Comparison of ENCODE assay signal across 8 cellular contexts in the genomic region with DNA sequence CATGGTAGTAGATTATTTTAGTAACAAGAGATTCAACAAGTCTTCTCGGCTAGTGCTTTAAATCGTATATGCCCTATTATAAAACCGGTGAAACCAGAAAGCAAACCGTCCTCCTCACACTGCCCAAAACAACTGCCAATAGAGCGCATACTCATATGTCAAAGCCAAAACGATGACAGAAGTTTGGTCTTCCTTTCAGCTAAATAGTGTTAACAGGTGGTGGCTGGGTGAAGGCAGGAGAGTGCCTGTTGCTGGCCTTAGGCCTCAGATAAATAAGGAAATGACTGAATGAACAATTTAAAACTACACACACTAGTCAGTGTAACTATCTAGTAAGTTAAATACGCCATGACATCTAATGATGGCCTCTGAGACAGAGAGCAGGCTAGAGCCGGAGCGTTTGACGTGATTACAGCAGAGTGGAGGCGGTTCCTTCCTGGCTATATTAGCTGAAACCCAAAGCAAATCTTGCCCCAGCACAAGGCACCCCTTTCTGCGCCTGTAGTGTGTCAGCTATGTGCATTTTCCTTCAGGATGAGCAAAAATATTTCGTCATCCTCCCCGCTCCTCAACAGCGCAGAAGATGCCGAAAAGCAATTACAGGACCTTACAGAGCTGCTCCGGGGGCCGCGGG. TPM values are rescaled to one million over a fixed set of nuclear protein-coding genes. Genes with fewer than 3 reads are reported as not detected.
DNase-seq lines count a peak whose midpoint lies in the region; ATAC-seq and TF ChIP-seq lines count a peak whose summit lies in the region.

No MANE protein-coding gene starts in this region.

- H3K4me1 ChIP-seq in HAP-1 (peaks cover 4% of the 10 kb centered on the region; the same call in 1 of the 2 replicates), right cardiac atrium (ENCODE audit: control insufficient read depth, insufficient read depth, low read length) (peaks cover 2% of the 10 kb centered on the region), sigmoid colon (peaks cover 0 to 19% (median 12%) of the 10 kb centered on the region in 4 donors)

- WGBS in right cardiac atrium: 40% methylated on average over 19 of the region's 19 CpGs
- WGBS in sigmoid colon, 2 donors: 38 to 53% methylated on average over 19 of the region's 19 CpGs

- in situ Hi-C loops in HAP-1 (cut with MboI; ENCODE audit: low sequenced_read_pairs) (no loop called here), SK-MEL-5 (cut with HindIII; ENCODE audit: low pct_unique_long_range_greater_than_20kb, low sequenced_read_pairs) (no loop called here)

- H3K36me3 ChIP-seq in HAP-1 (replicated peaks): no peaks in the 10 kb centered on the region; the same call in 1 of the 2 replicates
- H3K36me3 ChIP-seq in sigmoid colon: no peaks in the 10 kb centered on the region

- TF ChIP-seq POLR2A in sigmoid colon (IDR thresholded peaks at IDR 0.05): no peak
- TF ChIP-seq POLR2A in erythroblast (IDR thresholded peaks at IDR 0.05; ENCODE audit: low read length): no peak

- no peaks in the 10 kb centered on the region for H3K27me3 ChIP-seq in HAP-1 (ENCODE audit: low read depth)
- H3K27me3 ChIP-seq in right cardiac atrium (ENCODE audit: control insufficient read depth, insufficient read depth): no peaks in the 10 kb centered on the region
- H3K27me3 ChIP-seq in sigmoid colon: peaks cover 0 to 5% (median 0%) of the 10 kb centered on the region in 3 donors

- H3K4me3 ChIP-seq in HAP-1: peak overlapping the region; percentile 36
- H3K4me3 ChIP-seq in right cardiac atrium (ENCODE audit: low read length): peak overlapping the region; percentile 82
- H3K4me3 ChIP-seq in sigmoid colon: peak overlapping the region; percentile 35 to 80 (median 64)

- peak in 1 of 2 experiments; percentile 13 for DNase-seq in HAP-1 (ENCODE audit: low spot score in 2 of 2)
- DNase-seq in SK-MEL-5 (ENCODE audit: low read depth, low spot score): peak; percentile 37
- no peak for DNase-seq in right cardiac atrium
- no peak for DNase-seq in sigmoid colon
- DNase-seq in erythroblast (lab: John Stamatoyannopoulos, UW): no peak
- DNase-seq in posterior vena cava (ENCODE audit: low spot score): no peak
- no peak for DNase-seq in HK-2 (ENCODE audit: unreplicated experiment)

- TF ChIP-seq CTCF in sigmoid colon (IDR thresholded peaks at IDR 0.05): no peak

- intact Hi-C loops in right cardiac atrium (cut with DNase I) (no loop called here), sigmoid colon (cut with DNase I) (loop anchor here (1.0 to 5.0 kb wide), 2 partner anchors 27 to 47 kb away; no protein-coding TSS in a partner anchor), posterior vena cava (cut with DNase I) (no loop called here)

- no peak for TF ChIP-seq EP300 in sigmoid colon (IDR thresholded peaks at IDR 0.05)

- ATAC-seq in right cardiac atrium (peak; percentile 32 to 57), GM19455 (IDR thresholded peaks at IDR 0.05; ENCODE audit: unreplicated experiment) (no peak)

- H3K9me3 ChIP-seq in HAP-1 (peaks cover 20% of the 10 kb centered on the region), right cardiac atrium (ENCODE audit: control insufficient read depth, low read length) (no peaks in the 10 kb centered on the region), sigmoid colon (no peaks in the 10 kb centered on the region)

- peak overlapping the region; percentile 69 for H3K27ac ChIP-seq in right cardiac atrium (ENCODE audit: low read length)
- peak overlapping the region; percentile 80 to 91 (median 86) for H3K27ac ChIP-seq in sigmoid colon

RNA-seq across cellular contexts. Expression of a gene that starts 1.6 kb away (rescaled TPM):
- total RNA-seq in SK-MEL-5 (2014; rRNA removed; shearing (Covaris generic)): 12.1 and 12.3 TPM in 2 replicates
- polyA plus RNA-seq in SK-MEL-5 (2015; cell fraction: cytosol; rRNA removed): 8.8 and 9.0 TPM in 2 replicates
- polyA plus RNA-seq in SK-MEL-5 (2015; cell fraction: nucleus; rRNA removed): 31.1 and 34.2 TPM in 2 replicates
- 10 to 100 TPM; 14.2 to 19.6 (median 15.0) TPM for total RNA-seq in right cardiac atrium
- polyA plus RNA-seq in right cardiac atrium: 5.0 TPM
- total RNA-seq in sigmoid colon: 10 to 100 TPM; 14.6 to 25.8 (median 18.6) TPM
- polyA plus RNA-seq in sigmoid colon: under 1 TPM; under 0.01 to 0.89 (median under 0.01) TPM
- 10 to 100 TPM; 15.7 to 19.2 TPM for total RNA-seq in posterior vena cava
